In the genomic region with DNA sequence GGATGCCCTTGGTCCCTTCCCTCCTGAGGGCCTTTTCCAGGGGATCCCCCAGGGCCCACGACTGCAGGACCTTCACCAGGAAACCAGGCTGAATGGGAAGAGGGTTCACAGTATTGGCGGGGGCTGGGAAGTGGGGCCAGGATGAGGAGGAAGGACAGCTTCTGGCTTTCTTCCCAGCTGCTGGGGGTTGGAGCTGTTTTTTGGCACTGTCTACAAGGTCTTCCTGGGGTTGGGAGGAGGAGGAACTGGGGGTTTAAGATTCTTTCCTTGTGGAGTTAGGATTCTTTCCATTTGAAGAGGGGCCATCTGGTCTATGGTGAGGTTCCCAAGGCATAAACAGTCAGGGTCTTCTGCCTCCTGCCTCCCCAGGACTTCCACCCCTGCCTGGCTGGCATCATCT, we compare ENCODE assay signal across 30 cellular contexts.
"Had no signal": no experiment of that assay in that cellular context is flagged by ENCODE, and none has a peak within 500 bp of the region (broad histone marks: within the 10 kb centered on the region; RNA-seq: fewer than 3 reads in every experiment).

No MANE protein-coding gene starts in this region.

- H3K4me1 Mint-ChIP-seq: naive B cell; stimulated activated naive B cell treated with anti-CD40 and anti-IgM and Interleukin-4, amounts not matched to agents 10 μg/mL and 1 μg/mL and 100 μg/mL, for 72 hours had no signal

- H3K27me3 Mint-ChIP-seq: naive B cell; natural killer cell treated with Interleukin-12 subunit alpha and Interleukin-12 subunit beta and Interleukin-15 and Interleukin-18, amount 100 ng/mL, for 72 hours; stimulated activated naive B cell treated with anti-CD40 and anti-IgM and Interleukin-4, amounts not matched to agents 10 μg/mL and 1 μg/mL and 100 μg/mL, for 72 hours had no signal

- H3K36me3 Mint-ChIP-seq: naive B cell; stimulated activated naive B cell treated with anti-CD40 and anti-IgM and Interleukin-4, amounts not matched to agents 10 μg/mL and 1 μg/mL and 100 μg/mL, for 72 hours had no signal

- H3K4me3 Mint-ChIP-seq: naive B cell; natural killer cell treated with Interleukin-12 subunit alpha and Interleukin-12 subunit beta and Interleukin-15 and Interleukin-18, amount 100 ng/mL, for 72 hours; neural crest cell; stimulated activated naive B cell treated with anti-CD40 and anti-IgM and Interleukin-4, amounts not matched to agents 10 μg/mL and 1 μg/mL and 100 μg/mL, for 72 hours had no signal

- ATAC-seq: left cardiac atrium; left lung; lower lobe of right lung; pancreas; right cardiac atrium; sciatic nerve; stimulated activated naive B cell treated with anti-CD40 and anti-IgM and Interleukin-4, amounts not matched to agents 10 μg/mL and 1 μg/mL and 100 μg/mL, for 72 hours; stimulated activated naive CD8-positive, alpha-beta T cell treated with anti-CD3 and anti-CD28 coated beads, Interleukin-15, Interleukin-2, amounts not matched to agents 100 U/mL and 50 U/mL, for 24 hours had no signal

- DNase-seq: islet precursor cell; left cardiac atrium; left lung; lower lobe of right lung; mammary epithelial cell; mesenchymal stem cell; naive B cell; nucleus accumbens; pancreas; posterior cingulate gyrus; retina; right cardiac atrium; stimulated activated CD4-positive, alpha-beta T cell treated with anti-CD3 and anti-CD28 coated beads, Interleukin-12 subunit alpha, Interleukin-12 subunit beta, amount 100 ng/mL, for 4 hours; stimulated activated CD4-positive, alpha-beta T cell treated with anti-CD3 and anti-CD28 coated beads, Interleukin-15, amount 100 ng/mL, for 24 hours; stimulated activated CD4-positive, alpha-beta T cell treated with anti-CD3 and anti-CD28 coated beads, Interleukin-2, amount 100 ng/mL, for 24 hours; stimulated activated CD4-positive, alpha-beta T cell treated with anti-CD3 and anti-CD28 coated beads, Interleukin-4, amount 100 ng/mL, for 1 hour; stimulated activated naive B cell treated with anti-CD40 and anti-IgM and Interleukin-4, amounts not matched to agents 10 μg/mL and 1 μg/mL and 100 μg/mL, for 72 hours; stimulated activated naive CD8-positive, alpha-beta T cell treated with anti-CD3 and anti-CD28 coated beads, Interleukin-15, Interleukin-2, amounts not matched to agents 100 U/mL and 50 U/mL, for 24 hours; stomach; testis; thyroid gland; transverse colon; upper lobe of left lung had no signal

- H3K27ac Mint-ChIP-seq: natural killer cell treated with Interleukin-12 subunit alpha and Interleukin-12 subunit beta and Interleukin-15 and Interleukin-18, amount 100 ng/mL, for 72 hours; stimulated activated naive B cell treated with anti-CD40 and anti-IgM and Interleukin-4, amounts not matched to agents 10 μg/mL and 1 μg/mL and 100 μg/mL, for 72 hours had no signal

- H3K4me3 ChIP-seq: hepatocyte, left lung, lower lobe of right lung, pancreas, prostate gland, skin epidermis, stomach, testis, thyroid gland, transverse colon, upper lobe of left lung, vagina had no signal

- H3K9me3 Mint-ChIP-seq: natural killer cell treated with Interleukin-12 subunit alpha and Interleukin-12 subunit beta and Interleukin-15 and Interleukin-18, amount 100 ng/mL, for 72 hours had no signal
